In genomic region chr9:35750256-35750531, GRCh38 we compare ENCODE assay signal across 9 cellular contexts. TPM values are rescaled to one million over a fixed set of nuclear protein-coding genes. Genes with fewer than 3 reads are reported as not detected.
DNase-seq lines count a peak whose midpoint lies in the region; ATAC-seq and TF ChIP-seq lines count a peak whose summit lies in the region.
"Had no signal": no experiment of that assay in that cellular context is flagged by ENCODE, and none has a peak within 500 bp of the region (broad histone marks: within the 10 kb centered on the region; RNA-seq: fewer than 3 reads in every experiment).

No MANE protein-coding gene starts in this region.

- no peak for ATAC-seq in DND-41 (ENCODE audit: insufficient read depth, low read depth)
- ATAC-seq in HG03457 (IDR thresholded peaks at IDR 0.05; ENCODE audit: unreplicated experiment), result no peak
- ATAC-seq in GM21381 (IDR thresholded peaks at IDR 0.05; ENCODE audit: unreplicated experiment), result no peak

- peak overlapping the region in 1 of 2 experiments; percentile 78; a peak in 1 of 4 replicates for H3K4me3 ChIP-seq in DND-41 (ENCODE audit: low read depth in 1 of 2, low read length in 2 of 2)
- peak overlapping the region; percentile 96 for H3K4me3 ChIP-seq in SK-N-MC
- peak overlapping the region; percentile 64 to 90 (median 84) for H3K4me3 ChIP-seq in esophagus muscularis mucosa
- peak overlapping the region in 1 of 2 donors; percentile 89 for H3K4me3 ChIP-seq in prostate gland

- H3K4me3 Mint-ChIP-seq in progenitor cell of endocrine pancreas (ENCODE audit: low read depth), result peak overlapping the region; percentile 93

- WGBS in esophagus muscularis mucosa, result 25% methylated on average over 4 of the region's 4 CpGs
- 56% methylated on average over 4 of the region's 4 CpGs for WGBS in prostate gland

- intact Hi-C loops in esophagus muscularis mucosa (cut with DNase I), result no loop called here
- intact Hi-C loops in prostate gland (cut with DNase I), result no loop called here

- no peaks in the 10 kb centered on the region for H3K9me3 ChIP-seq in DND-41 (ENCODE audit: insufficient read depth, low read length, severe bottlenecking)
- no peaks in the 10 kb centered on the region for H3K9me3 ChIP-seq in SK-N-MC (ENCODE audit: low read depth, low read length)
- no peaks in the 10 kb centered on the region for H3K9me3 ChIP-seq in esophagus muscularis mucosa
- no peaks in the 10 kb centered on the region for H3K9me3 ChIP-seq in prostate gland

- H3K27ac ChIP-seq in DND-41 (ENCODE audit: low read length) (no peak overlapping the region), SK-N-MC (no peak overlapping the region), esophagus muscularis mucosa (replicated peaks in 1 of 4) (peak overlapping the region; percentile 88 to 93 (median 91)), prostate gland (peak overlapping the region in 1 of 2 donors; percentile 88)

- H3K27ac Mint-ChIP-seq in progenitor cell of endocrine pancreas, result no peak overlapping the region

- DNase-seq in DND-41 (no peak), SK-N-MC (ENCODE audit: low read depth, low spot score) (no peak), esophagus muscularis mucosa (ENCODE audit: extremely low spot score) (no peak), progenitor cell of endocrine pancreas (ENCODE audit: low spot score, unreplicated experiment) (no peak), NCI-H1417 (lab: John Stamatoyannopoulos, UW) (no peak), prostate gland (ENCODE audit: low spot score) (no peak)
- DNase-seq: NCI-H187 had no signal

- H4K20me1 ChIP-seq in DND-41 (ENCODE audit: insufficient read depth, low read length), result no peaks in the 10 kb centered on the region

- H3K9ac ChIP-seq in DND-41 (ENCODE audit: low read depth, low read length) (peak overlapping the region; percentile 70; the same call in 1 of the 2 replicates), SK-N-MC (ENCODE audit: insufficient read length) (peak overlapping the region; percentile 87)

- H3K4me1 ChIP-seq in DND-41 (ENCODE audit: insufficient read depth, low read length) (peaks cover 52% of the 10 kb centered on the region), esophagus muscularis mucosa (peaks cover 35 to 57% (median 44%) of the 10 kb centered on the region in 4 donors), prostate gland (replicated peaks) (peaks cover 21% of the 10 kb centered on the region)

- no peaks in the 10 kb centered on the region for H3K27me3 ChIP-seq in DND-41 (ENCODE audit: insufficient read depth, low read length, poor library complexity)
- H3K27me3 ChIP-seq in esophagus muscularis mucosa, result no peaks in the 10 kb centered on the region
- no peaks in the 10 kb centered on the region for H3K27me3 ChIP-seq in prostate gland (replicated peaks; ENCODE audit: insufficient read depth)

- peaks cover 32% of the 10 kb centered on the region for H3K4me1 Mint-ChIP-seq in progenitor cell of endocrine pancreas (ENCODE audit: low read depth)

- H3K36me3 ChIP-seq in DND-41 (ENCODE audit: insufficient read depth, low read length) (peaks cover 16% of the 10 kb centered on the region), SK-N-MC (ENCODE audit: insufficient read depth, low read length) (peaks cover 14% of the 10 kb centered on the region; the same call in 1 of the 2 replicates), esophagus muscularis mucosa (peaks cover 34 to 50% (median 48%) of the 10 kb centered on the region in 4 donors), prostate gland (peaks cover 0 to 11% of the 10 kb centered on the region in 2 donors)

- peaks cover 21% of the 10 kb centered on the region for H3K79me2 ChIP-seq in DND-41 (ENCODE audit: insufficient read depth, low read length)

- no peak for TF ChIP-seq EP300 in esophagus muscularis mucosa (IDR thresholded peaks at IDR 0.05)

- TF ChIP-seq POLR2A in esophagus muscularis mucosa (IDR thresholded peaks at IDR 0.05; ENCODE audit: low read depth) (no peak), prostate gland (IDR thresholded peaks at IDR 0.05) (no peak)

- H3K9me3 Mint-ChIP-seq in progenitor cell of endocrine pancreas (ENCODE audit: low read depth), result no peaks in the 10 kb centered on the region

- no peak overlapping the region for H2AFZ ChIP-seq in DND-41 (ENCODE audit: low read depth, low read length)

- TF ChIP-seq CTCF in DND-41 (IDR thresholded peaks at IDR 0.05; ENCODE audit: borderline replicate concordance, extremely low read depth, low read length, poor library complexity, severe bottlenecking) (no peak), esophagus muscularis mucosa (IDR thresholded peaks at IDR 0.05) (no peak), progenitor cell of endocrine pancreas (IDR thresholded peaks at IDR 0.05; ENCODE audit: unreplicated experiment) (no peak), prostate gland (IDR thresholded peaks at IDR 0.05) (no peak)

- H3K36me3 Mint-ChIP-seq in progenitor cell of endocrine pancreas (ENCODE audit: insufficient read depth), result peaks cover 18% of the 10 kb centered on the region

- H3K27me3 Mint-ChIP-seq in progenitor cell of endocrine pancreas, result no peaks in the 10 kb centered on the region

- H3K4me2 ChIP-seq in DND-41 (ENCODE audit: insufficient read depth, low read length), result peak overlapping the region; percentile 98

RNA-seq across cellular contexts. Expression of gene RGP1, which starts 1.1 kb away (rescaled TPM):
- total RNA-seq in esophagus muscularis mucosa (10 to 100 TPM; 22.0 to 31.8 (median 26.8) TPM), progenitor cell of endocrine pancreas (37.8 and 40.0 TPM in 2 replicates), prostate gland (10 to 100 TPM; 19.4 to 30.3 TPM)

RNA-seq across cellular contexts. Expression of gene GBA2, which starts 1.2 kb away (rescaled TPM):
- total RNA-seq in esophagus muscularis mucosa, result 10 to 100 TPM; 44.0 to 67.8 (median 55.5) TPM
- 130 and 138 TPM in 2 replicates for total RNA-seq in progenitor cell of endocrine pancreas
- total RNA-seq in prostate gland, result 10 to 100 TPM; 48.5 to 55.4 TPM

RNA-seq across cellular contexts. Expression of gene MSMP, which starts 3.9 kb away (rescaled TPM):
- 1 to 10 TPM in 1 of 4 donors, not detected in 3; 1.3 TPM for total RNA-seq in esophagus muscularis mucosa
- not detected in 2 replicates for total RNA-seq in progenitor cell of endocrine pancreas
- not detected for total RNA-seq in prostate gland

RNA-seq across cellular contexts. Expression of gene CREB3, which starts 17.7 kb away (rescaled TPM):
- total RNA-seq in esophagus muscularis mucosa (10 to 100 TPM; 65.6 to 97.3 (median 85.4) TPM), progenitor cell of endocrine pancreas (31.5 and 33.2 TPM in 2 replicates), prostate gland (100 to 1,000 TPM in 1 of 2 donors, 10 to 100 TPM in 1; 60.9 to 120 TPM)

RNA-seq across cellular contexts. Expression of gene TLN1, which starts 18.2 kb away (rescaled TPM):
- total RNA-seq in esophagus muscularis mucosa (1,000 to 10,000 TPM in 3 of 4 donors, 100 to 1,000 TPM in 1; 934 to 1,435 (median 1,196) TPM), progenitor cell of endocrine pancreas (136 and 141 TPM in 2 replicates), prostate gland (100 to 1,000 TPM; 167 to 315 TPM)

Comparison
In these comparisons a context has a peak if more than half of its experiments do, and no peak if none do; other contexts are left out.
1. H3K27ac ChIP-seq: peak in esophagus muscularis mucosa (4 of 4); none in DND-41 (single experiment) and SK-N-MC (single experiment).